In genomic region chr2:121245913-121246312, GRCh38 we compare ENCODE assay signal across 25 cellular contexts. TPM values are rescaled to one million over a fixed set of nuclear protein-coding genes. Genes with fewer than 3 reads are reported as not detected.
A peak's percentile ranks its signal among the peaks of the same experiment; 100 is the strongest.
DNase-seq lines count a peak whose midpoint lies in the region; ATAC-seq, FAIRE-seq and TF ChIP-seq lines count a peak whose summit lies in the region.
"Had no signal": no experiment of that assay in that cellular context is flagged by ENCODE, and none has a peak within 500 bp of the region (broad histone marks: within the 10 kb centered on the region; RNA-seq: fewer than 3 reads in every experiment).

No MANE protein-coding gene starts in this region.

- H3K9me3 Mint-ChIP-seq in natural killer cell treated with Interleukin-12 subunit alpha and Interleukin-12 subunit beta and Interleukin-15 and Interleukin-18, amount 100 ng/mL, for 72 hours = no peaks in the 10 kb centered on the region
- H3K9me3 Mint-ChIP-seq in natural killer cell = no peaks in the 10 kb centered on the region
- H3K9me3 Mint-ChIP-seq: GM23338, H9 had no signal

- no peak overlapping the region for H2AFZ ChIP-seq in K562 (ENCODE audit: low read depth, low read length)
- H2AFZ ChIP-seq: GM23338 had no signal

- no peak for TF ChIP-seq RAD21 in K562 (CRISPR knock-in tag; conservative IDR thresholded peaks at IDR 0.05 in 1 of 2, IDR thresholded peaks at IDR 0.05 in 1 of 2)

- no peak for TF ChIP-seq POLR2A in K562 (conservative IDR thresholded peaks at IDR 0.05)

- TF ChIP-seq EP300 in K562 (IDR thresholded peaks at IDR 0.05; ENCODE audit: low read length) = no peak; the same call in 1 of the 2 replicates

- H3K9ac ChIP-seq in K562 (ENCODE audit: insufficient read depth in 1 of 2, low read depth in 2 of 2, low read length in 2 of 2) = no peak overlapping the region

- H3K27me3 ChIP-seq in K562 (ENCODE audit: control insufficient read depth in 2 of 2, insufficient read depth in 2 of 2, low read length in 2 of 2) (peaks cover 18 to 62% of the 10 kb centered on the region in 2 experiments), right cardiac atrium (ENCODE audit: control insufficient read depth, insufficient read depth) (no peaks in the 10 kb centered on the region)
- H3K27me3 ChIP-seq: SJCRH30 had no signal

- no peak for ATAC-seq in natural killer cell treated with Interleukin-12 subunit alpha and Interleukin-12 subunit beta and Interleukin-15 and Interleukin-18, amount 100 ng/mL, for 72 hours
- ATAC-seq in natural killer cell = no peak
- ATAC-seq in K562 = peak; percentile 65
- no peak for ATAC-seq in left cardiac atrium
- no peak for ATAC-seq in right cardiac atrium
- ATAC-seq in HG03175 (IDR thresholded peaks at IDR 0.05; ENCODE audit: unreplicated experiment) = no peak
- ATAC-seq: GM23338, PC-3, Right ventricle myocardium inferior, SK-N-SH treated with all-trans-retinoic acid at 6 μM for 48 hours had no signal

- BruUV-seq in K562 (replicated peaks; lab: Mats Ljungman, UMichigan) = no TSS peak

- peak; percentile 34 for DNase-seq in natural killer cell treated with Interleukin-12 subunit alpha and Interleukin-12 subunit beta and Interleukin-15 and Interleukin-18, amount 100 ng/mL, for 72 hours (ENCODE audit: low spot score)
- DNase-seq in natural killer cell = no peak
- no peak for DNase-seq in K562 (ENCODE audit: extremely low read depth in 1 of 4, low spot score in 3 of 4)
- peak; percentile 72 for DNase-seq in posterior vena cava (ENCODE audit: low spot score)
- no peak for DNase-seq in left cardiac atrium
- DNase-seq in right cardiac atrium = no peak
- DNase-seq: DMS53, H9, Kasumi-1, NCI-H1092 treated with DMSO at 0.1 percent for 48 hours, NCI-H1436, NCI-H187, NCI-H2081 treated with DMSO at 0.1 percent for 48 hours, NCI-H2171, NCI-H345, NCI-H524, NCI-H748 treated with DMSO at 0.1 percent for 48 hours, PC-3, SJCRH30 had no signal

- H3K4me3 Mint-ChIP-seq in natural killer cell treated with Interleukin-12 subunit alpha and Interleukin-12 subunit beta and Interleukin-15 and Interleukin-18, amount 100 ng/mL, for 72 hours = no peak overlapping the region
- no peak overlapping the region for H3K4me3 Mint-ChIP-seq in natural killer cell
- H3K4me3 Mint-ChIP-seq: GM23338, H9 had no signal

- intact Hi-C loops in natural killer cell (cut with micrococcal nuclease) (no loop called here), K562 (cut with micrococcal nuclease) (no loop called here), posterior vena cava (cut with DNase I) (no loop called here), left cardiac atrium (cut with DNase I) (no loop called here), right cardiac atrium (cut with DNase I) (no loop called here)

- TF ChIP-seq CTCF in natural killer cell (IDR thresholded peaks at IDR 0.05) = no peak
- TF ChIP-seq CTCF in K562 (IDR thresholded peaks at IDR 0.05 in 2 of 3, conservative IDR thresholded peaks at IDR 0.05 in 1 of 3; ENCODE audit: insufficient read depth in 2 of 3, low read depth in 1 of 3, low read length in 3 of 3) = no peak

- CTCF ChIA-PET in K562 (lab: Yijun Ruan, JAX; ENCODE audit: low intra/inter-chr PET ratio) = no interaction called here

- H3K36me3 Mint-ChIP-seq in natural killer cell treated with Interleukin-12 subunit alpha and Interleukin-12 subunit beta and Interleukin-15 and Interleukin-18, amount 100 ng/mL, for 72 hours = no peaks in the 10 kb centered on the region
- H3K36me3 Mint-ChIP-seq in natural killer cell = no peaks in the 10 kb centered on the region

- no peak overlapping the region for H3K27ac Mint-ChIP-seq in natural killer cell treated with Interleukin-12 subunit alpha and Interleukin-12 subunit beta and Interleukin-15 and Interleukin-18, amount 100 ng/mL, for 72 hours
- no peak overlapping the region for H3K27ac Mint-ChIP-seq in natural killer cell

- POLR2A ChIA-PET in K562 (lab: Yijun Ruan, JAX) = no interaction called here

- no peaks in the 10 kb centered on the region for H3K9me1 ChIP-seq in K562 (ENCODE audit: control insufficient read depth, insufficient read depth, low read length)

- H3K4me3 ChIP-seq in K562 = no peak overlapping the region
- H3K4me3 ChIP-seq in right cardiac atrium (ENCODE audit: low read length) = no peak overlapping the region
- H3K4me3 ChIP-seq: GM23338, SJCRH30 had no signal

- H3K9me3 ChIP-seq in K562 (replicated peaks; ENCODE audit: control insufficient read depth, insufficient read depth, low read depth, low read length) (no peaks in the 10 kb centered on the region), right cardiac atrium (ENCODE audit: control insufficient read depth, low read length) (no peaks in the 10 kb centered on the region)
- H3K9me3 ChIP-seq: SJCRH30 had no signal

- no peaks in the 10 kb centered on the region for H3K79me2 ChIP-seq in K562 (ENCODE audit: control insufficient read depth, insufficient read depth, low read length)

- no peaks in the 10 kb centered on the region for H4K20me1 ChIP-seq in K562 (replicated peaks; ENCODE audit: control insufficient read depth, insufficient read depth, low read length)

- 45% methylated on average over 4 of the region's 4 CpGs for WGBS in K562 (ENCODE audit: insufficient coverage, low coverage, missing lambda C conversion rate)
- 79% methylated on average over 4 of the region's 4 CpGs for WGBS in right cardiac atrium

- H3K4me1 ChIP-seq in K562 (replicated peaks in 1 of 2; ENCODE audit: control insufficient read depth in 2 of 2, insufficient read depth in 2 of 2, low read length in 2 of 2) = no peaks in the 10 kb centered on the region; a peak in 1 of 5 replicates
- H3K4me1 ChIP-seq in right cardiac atrium (ENCODE audit: control insufficient read depth, insufficient read depth, low read length) = no peaks in the 10 kb centered on the region
- H3K4me1 ChIP-seq: SJCRH30 had no signal

- no peak for FAIRE-seq in K562 (lab: Jason Lieb, UNC)
- FAIRE-seq: GM18507 had no signal

- H3K27ac ChIP-seq in K562 (ENCODE audit: extremely low read depth, low read depth, low read length) (no peak overlapping the region), right cardiac atrium (ENCODE audit: low read length) (no peak overlapping the region)
- H3K27ac ChIP-seq: HL-60, SJCRH30 had no signal

- no peak overlapping the region for H3K4me2 ChIP-seq in K562 (ENCODE audit: insufficient read depth, low read length)
- H3K4me2 ChIP-seq: GM23338 had no signal

- H3K27me3 Mint-ChIP-seq in natural killer cell treated with Interleukin-12 subunit alpha and Interleukin-12 subunit beta and Interleukin-15 and Interleukin-18, amount 100 ng/mL, for 72 hours = no peaks in the 10 kb centered on the region
- no peaks in the 10 kb centered on the region for H3K27me3 Mint-ChIP-seq in natural killer cell (ENCODE audit: low read depth in 2 of 2)

- in situ Hi-C loops in K562 (cut with MboI) = no loop called here

- H3K4me1 Mint-ChIP-seq in natural killer cell treated with Interleukin-12 subunit alpha and Interleukin-12 subunit beta and Interleukin-15 and Interleukin-18, amount 100 ng/mL, for 72 hours (ENCODE audit: low read depth in 2 of 2) = no peaks in the 10 kb centered on the region
- no peaks in the 10 kb centered on the region for H3K4me1 Mint-ChIP-seq in natural killer cell
- H3K4me1 Mint-ChIP-seq: GM23338 had no signal

- H3K36me3 ChIP-seq in K562 (ENCODE audit: control insufficient read depth, insufficient read depth, low read length) = no peaks in the 10 kb centered on the region
- H3K36me3 ChIP-seq: SJCRH30 had no signal

TF ChIP-seq in K562, 482 proteins besides CTCF, POLR2A, EP300 and RAD21 (continues in another document):
- TF ChIP-seq, protein P1, sequence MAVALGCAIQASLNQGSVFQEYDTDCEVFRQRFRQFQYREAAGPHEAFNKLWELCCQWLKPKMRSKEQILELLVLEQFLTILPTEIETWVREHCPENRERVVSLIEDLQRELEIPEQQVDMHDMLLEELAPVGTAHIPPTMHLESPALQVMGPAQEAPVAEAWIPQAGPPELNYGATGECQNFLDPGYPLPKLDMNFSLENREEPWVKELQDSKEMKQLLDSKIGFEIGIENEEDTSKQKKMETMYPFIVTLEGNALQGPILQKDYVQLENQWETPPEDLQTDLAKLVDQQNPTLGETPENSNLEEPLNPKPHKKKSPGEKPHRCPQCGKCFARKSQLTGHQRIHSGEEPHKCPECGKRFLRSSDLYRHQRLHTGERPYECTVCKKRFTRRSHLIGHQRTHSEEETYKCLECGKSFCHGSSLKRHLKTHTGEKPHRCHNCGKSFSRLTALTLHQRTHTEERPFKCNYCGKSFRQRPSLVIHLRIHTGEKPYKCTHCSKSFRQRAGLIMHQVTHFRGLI (CRISPR knock-in tag; IDR thresholded peaks at IDR 0.05) = peak; percentile 20; the same call in 1 of the 2 replicates
- TF ChIP-seq SMAD4 (CRISPR knock-in tag; conservative IDR thresholded peaks at IDR 0.05) = peak; percentile 41; the same call in 1 of the 2 replicates

RNA-seq across cellular contexts. Expression of gene TFCP2L1, which starts 39.1 kb away (rescaled TPM):
- total RNA-seq in natural killer cell treated with Interleukin-12 subunit alpha and Interleukin-12 subunit beta and Interleukin-15 and Interleukin-18, amount 100 ng/mL, for 72 hours = under 1 TPM; 0.19 to 0.33 TPM
- total RNA-seq in natural killer cell (1 to 10 TPM in 1 of 3 donors, under 1 TPM in 2; 0.72 to 1.8 (median 0.85) TPM), K562 (2014; rRNA removed) (0.45 and 0.49 TPM in 2 replicates), K562 (2014; rRNA removed; fragmentation: Illumina TruSeq; extraction: Trizol) (0.44 and 0.45 TPM in 2 replicates), K562 (2015; rRNA removed; fragmentation: Illumina TruSeq; extraction: Trizol) (0.34 and 0.36 TPM in 2 replicates), K562 (2021) (1.00 and 1.1 TPM in 2 replicates), posterior vena cava (1 to 10 TPM in 1 of 2 donors, under 1 TPM in 1; 0.29 to 2.3 TPM), left cardiac atrium (under 1 TPM; 0.60 to 0.82 TPM), right cardiac atrium (under 1 TPM; 0.11 to 0.88 (median 0.51) TPM)
- 0.83 and 0.92 TPM in 2 replicates for total RNA-seq in K562 (2011; cell fraction: chromatin; rRNA removed; ENCODE audit: low replicate concordance)
- 0.33 and 0.53 TPM in 2 replicates for total RNA-seq in K562 (2011; cell fraction: nucleolus; rRNA removed)
- 0.73 and 1.1 TPM in 2 replicates for total RNA-seq in K562 (2011; cell fraction: nucleoplasm; rRNA removed)
- polyA plus RNA-seq in K562 (2011; rRNA removed) (0.26 and 0.54 TPM in 2 replicates), K562 (2014; fragmentation: Illumina TruSeq; extraction: Trizol) (0.51 and 0.58 TPM in 2 replicates), K562 (2014; fragmentation: Nextera tagmentation; extraction: Ambion mirVana) (under 1 TPM; 0.08 to 0.15 TPM), K562 (2014; rRNA removed) (0.42 and 0.74 TPM in 2 replicates), right cardiac atrium (0.38 TPM)
- polyA plus RNA-seq in K562 (2011; cell fraction: cytosol; rRNA removed) = 0.56 and 1.3 TPM in 2 replicates
- 0.87 and 1.6 TPM in 2 replicates for polyA plus RNA-seq in K562 (2011; cell fraction: nucleus; rRNA removed)
- polyA plus RNA-seq in K562 (2012) = 0.27 and 1.2 TPM in 2 replicates
- polyA minus RNA-seq in K562 (2011; rRNA and poly(A)+ RNA removed) = 0.51 and 0.74 TPM in 2 replicates
- 0.48 and 0.73 TPM in 2 replicates for polyA minus RNA-seq in K562 (2011; cell fraction: cytosol; rRNA and poly(A)+ RNA removed)
- polyA minus RNA-seq in K562 (2011; cell fraction: nucleus; rRNA and poly(A)+ RNA removed) = 0.22 and 0.27 TPM in 2 replicates

Comparison
In these comparisons a context has a peak if more than half of its experiments do, and no peak if none do; other contexts are left out.
1. DNase-seq: peak in natural killer cell treated with Interleukin-12 subunit alpha and Interleukin-12 subunit beta and Interleukin-15 and Interleukin-18, amount 100 ng/mL, for 72 hours (single experiment) and posterior vena cava (single experiment); none in natural killer cell (single experiment), K562 (0 of 4), left cardiac atrium (single experiment) and right cardiac atrium (0 of 3).